In the genomic region with DNA sequence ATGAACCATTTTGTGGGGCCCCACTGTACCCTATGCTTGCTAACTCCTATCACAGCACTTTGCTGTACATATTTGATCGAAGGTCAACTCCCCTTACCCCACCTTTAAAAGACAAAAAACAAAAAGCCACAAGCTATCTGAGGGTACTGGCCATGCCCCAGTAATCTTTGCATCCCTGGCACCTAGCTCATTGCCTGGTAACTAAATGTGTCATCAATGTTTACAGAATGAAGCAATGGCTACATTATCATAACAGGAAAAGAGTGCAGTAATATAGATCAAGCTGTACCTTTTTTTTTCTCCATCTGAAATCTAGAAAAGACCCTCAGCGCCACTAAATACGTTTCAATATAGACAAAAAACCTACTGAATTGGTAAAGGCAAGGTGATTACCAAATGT, we compare ENCODE assay signal across 23 cellular contexts.
"Had no signal": no experiment of that assay in that cellular context is flagged by ENCODE, and none has a peak within 500 bp of the region (broad histone marks: within the 10 kb centered on the region; RNA-seq: fewer than 3 reads in every experiment).

No MANE protein-coding gene starts in this region.

- H3K4me3 Mint-ChIP-seq: activated B cell treated with CpG ODN at 0.5 μM for 24 hours; activated CD4-positive, alpha-beta memory T cell treated with anti-CD3 and anti-CD28 coated beads, Interleukin-2, amount 10 ng/mL, durations not matched to agents 7 days and 5 days; activated CD4-positive, alpha-beta T cell treated with anti-CD3 and anti-CD28 coated beads, Interleukin-2, amount 10 ng/mL, durations not matched to agents 7 days and 5 days; activated naive CD4-positive, alpha-beta T cell treated with anti-CD3 and anti-CD28 coated beads for 36 hours; activated naive CD8-positive, alpha-beta T cell; activated T-helper 17 cell treated with anti-CD3 and anti-CD28 coated beads, Interleukin-2, amount 50 U/mL, for 72 hours; T-helper 17 cell had no signal

- H3K9ac ChIP-seq: KMS-11 had no signal

- H3K27me3 ChIP-seq: brain microvascular endothelial cell had no signal

- DNase-seq: activated B cell treated with CpG ODN at 0.5 μM for 24 hours; activated CD4-positive, alpha-beta memory T cell treated with anti-CD3 and anti-CD28 coated beads, Interleukin-2, amount 10 ng/mL, durations not matched to agents 7 days and 5 days; activated CD4-positive, alpha-beta T cell treated with anti-CD3 and anti-CD28 coated beads, Interleukin-2, amount 10 ng/mL, durations not matched to agents 7 days and 5 days; activated gamma-delta T cell; activated naive CD4-positive, alpha-beta T cell treated with anti-CD3 and anti-CD28 coated beads for 36 hours; activated T-cell treated with anti-CD3 and anti-CD28 coated beads for 4 hours; activated T-cell treated with anti-CD3 and anti-CD28 coated beads, Interleukin-2, amount 50 U/mL, for 48 hours; amygdala; brain microvascular endothelial cell; caudate nucleus; MM.1S; NCI-H1105; NCI-H1436; NCI-H1694 treated with DMSO at 0.1 percent for 48 hours; NCI-H2029 treated with DMSO at 0.1 percent for 48 hours; NCI-H446; NCI-H524; SIG-M5; T-helper 17 cell; T-helper 9 cell had no signal

- H3K4me1 Mint-ChIP-seq: activated B cell treated with CpG ODN at 0.5 μM for 24 hours; activated CD4-positive, alpha-beta memory T cell treated with anti-CD3 and anti-CD28 coated beads, Interleukin-2, amount 10 ng/mL, durations not matched to agents 7 days and 5 days; activated CD4-positive, alpha-beta T cell treated with anti-CD3 and anti-CD28 coated beads, Interleukin-2, amount 10 ng/mL, durations not matched to agents 7 days and 5 days; activated T-helper 17 cell treated with anti-CD3 and anti-CD28 coated beads, Interleukin-2, amount 50 U/mL, for 72 hours; T-helper 17 cell had no signal

- H3K36me3 ChIP-seq: brain microvascular endothelial cell had no signal

- H3K27ac ChIP-seq: brain microvascular endothelial cell, KMS-11 had no signal

- H3K27ac Mint-ChIP-seq: activated B cell treated with CpG ODN at 0.5 μM for 24 hours; activated CD4-positive, alpha-beta memory T cell treated with anti-CD3 and anti-CD28 coated beads, Interleukin-2, amount 10 ng/mL, durations not matched to agents 7 days and 5 days; activated CD4-positive, alpha-beta T cell treated with anti-CD3 and anti-CD28 coated beads, Interleukin-2, amount 10 ng/mL, durations not matched to agents 7 days and 5 days; activated naive CD4-positive, alpha-beta T cell treated with anti-CD3 and anti-CD28 coated beads for 36 hours; activated naive CD8-positive, alpha-beta T cell; activated T-helper 17 cell treated with anti-CD3 and anti-CD28 coated beads, Interleukin-2, amount 50 U/mL, for 72 hours; T-helper 17 cell had no signal

- H3K27me3 Mint-ChIP-seq: activated B cell treated with CpG ODN at 0.5 μM for 24 hours; activated CD4-positive, alpha-beta memory T cell treated with anti-CD3 and anti-CD28 coated beads, Interleukin-2, amount 10 ng/mL, durations not matched to agents 7 days and 5 days; activated CD4-positive, alpha-beta T cell treated with anti-CD3 and anti-CD28 coated beads, Interleukin-2, amount 10 ng/mL, durations not matched to agents 7 days and 5 days; activated naive CD8-positive, alpha-beta T cell; T-helper 17 cell had no signal

- H3K4me2 ChIP-seq: KMS-11 had no signal

- H3K36me3 Mint-ChIP-seq: activated naive CD8-positive, alpha-beta T cell had no signal
